ENCODE assay signal across 8 cellular contexts in genomic region chr16:1825381-1825863, GRCh38. TPM values are rescaled to one million over a fixed set of nuclear protein-coding genes. Genes with fewer than 3 reads are reported as not detected.
A peak's percentile ranks its signal among the peaks of the same experiment; 100 is the strongest.
DNase-seq lines count a peak whose midpoint lies in the region; ATAC-seq and TF ChIP-seq lines count a peak whose summit lies in the region.

No MANE protein-coding gene starts in this region.

- peaks cover 11% of the 10 kb centered on the region for H3K36me3 Mint-ChIP-seq in nephron progenitor cell (ENCODE audit: low read depth)

- H3K4me3 ChIP-seq in BE2C (ENCODE audit: low read depth, low read length) (peak overlapping the region; percentile 51), MG63 (peak overlapping the region; percentile 43), duodenal mucosa (ENCODE audit: low read depth in 1 of 2, low read length in 2 of 2) (peak overlapping the region; percentile 86 to 100)

- H3K4me1 Mint-ChIP-seq in nephron progenitor cell, result peaks cover 40% of the 10 kb centered on the region

- peak overlapping the region; percentile 81 for H3K4me3 Mint-ChIP-seq in nephron progenitor cell

- peak overlapping the region; percentile 68 to 72 for H3K9ac ChIP-seq in duodenal mucosa (ENCODE audit: low read depth in 1 of 2, low read length in 2 of 2)

- H3K36me3 ChIP-seq in BE2C (peaks cover 12% of the 10 kb centered on the region), MG63 (peaks cover 23% of the 10 kb centered on the region), duodenal mucosa (ENCODE audit: control insufficient read depth in 1 of 2, insufficient read depth in 2 of 2, low read length in 2 of 2) (peaks cover 11 to 21% of the 10 kb centered on the region in 2 donors)

- TF ChIP-seq CTCF in BE2C (IDR thresholded peaks at IDR 0.05; ENCODE audit: low read depth, low read length), result no peak
- no peak for TF ChIP-seq CTCF in nephron progenitor cell (IDR thresholded peaks at IDR 0.05)

- no peak for DNase-seq in BE2C
- no peak for DNase-seq in MG63
- DNase-seq in nephron progenitor cell, result no peak
- DNase-seq in epidermal melanocyte (ENCODE audit: insufficient read length, low spot score), result no peak
- DNase-seq in NCI-H2107 treated with DMSO at 0.1 percent for 48 hours (lab: John Stamatoyannopoulos, UW; ENCODE audit: unreplicated experiment), result no peak
- DNase-seq in stimulated activated CD4-positive, alpha-beta T cell treated with anti-CD3 and anti-CD28 coated beads, Interleukin-1b, Interleukin-23, amount 100 ng/mL, for 48 hours, result no peak

- H3K9me3 ChIP-seq in BE2C (no peaks in the 10 kb centered on the region), MG63 (no peaks in the 10 kb centered on the region), duodenal mucosa (ENCODE audit: control insufficient read depth in 1 of 2, low read length in 2 of 2) (no peaks in the 10 kb centered on the region)

- no peak overlapping the region for H3K27ac Mint-ChIP-seq in nephron progenitor cell

- ATAC-seq in HG03565 (IDR thresholded peaks at IDR 0.05; ENCODE audit: unreplicated experiment), result no peak

- H3K9me3 Mint-ChIP-seq in nephron progenitor cell, result no peaks in the 10 kb centered on the region

- peaks cover 15% of the 10 kb centered on the region for H3K27me3 Mint-ChIP-seq in nephron progenitor cell (ENCODE audit: low read depth, poor library complexity)

- peak overlapping the region; percentile 82 for H3K27ac ChIP-seq in duodenal mucosa (ENCODE audit: low read depth, low read length)

- no peaks in the 10 kb centered on the region for H3K27me3 ChIP-seq in BE2C
- no peaks in the 10 kb centered on the region for H3K27me3 ChIP-seq in MG63
- H3K27me3 ChIP-seq in duodenal mucosa (ENCODE audit: control insufficient read depth in 1 of 2, insufficient read depth in 2 of 2, low read length in 2 of 2), result no peaks in the 10 kb centered on the region

- H3K4me1 ChIP-seq in BE2C (no peaks in the 10 kb centered on the region), duodenal mucosa (ENCODE audit: control insufficient read depth in 1 of 2, insufficient read depth in 2 of 2, low read length in 2 of 2) (peaks cover 28 to 43% of the 10 kb centered on the region in 2 donors)

RNA-seq across cellular contexts. Expression of gene HAGH, which starts 1.2 kb away (rescaled TPM):
- polyA plus RNA-seq in BE2C (2012; ENCODE audit: insufficient read depth, insufficient read length, low read depth), result 69.6 TPM
- 120 and 186 TPM in 2 replicates for total RNA-seq in MG63 (2014; rRNA removed; shearing (Covaris generic); ENCODE audit: low replicate concordance)

RNA-seq across cellular contexts. Expression of gene FAHD1, which starts 1.6 kb away (rescaled TPM):
- 123 TPM for polyA plus RNA-seq in BE2C (2012; ENCODE audit: insufficient read depth, insufficient read length, low read depth)
- 33.4 and 35.4 TPM in 2 replicates for total RNA-seq in MG63 (2014; rRNA removed; shearing (Covaris generic); ENCODE audit: low replicate concordance)

RNA-seq across cellular contexts. Expression of gene IGFALS, which starts 31.9 kb away (rescaled TPM):
- polyA plus RNA-seq in BE2C (2012; ENCODE audit: insufficient read depth, insufficient read length, low read depth), result 0.42 TPM
- total RNA-seq in MG63 (2014; rRNA removed; shearing (Covaris generic); ENCODE audit: low replicate concordance), result not detected in 2 replicates

RNA-seq across cellular contexts. Expression of gene NUBP2, which starts 42.7 kb away (rescaled TPM):
- polyA plus RNA-seq in BE2C (2012; ENCODE audit: insufficient read depth, insufficient read length, low read depth), result 438 TPM
- 156 and 163 TPM in 2 replicates for total RNA-seq in MG63 (2014; rRNA removed; shearing (Covaris generic); ENCODE audit: low replicate concordance)

RNA-seq across cellular contexts. Expression of gene SPSB3, which starts 43.1 kb away (rescaled TPM):
- polyA plus RNA-seq in BE2C (2012; ENCODE audit: insufficient read depth, insufficient read length, low read depth), result 95.7 TPM
- 34.3 and 40.3 TPM in 2 replicates for total RNA-seq in MG63 (2014; rRNA removed; shearing (Covaris generic); ENCODE audit: low replicate concordance)

Comparison
In these comparisons a context has a peak if more than half of its experiments do, and no peak if none do; other contexts are left out.
1. H3K4me3 ChIP-seq: peak in every context shown above with its lines; median percentile 93 in duodenal mucosa; 51 in BE2C; 43 in MG63.